ENCODE assay signal across 11 cellular contexts in genomic region chr9:7121055-7121454, GRCh38.
A peak's percentile ranks its signal among the peaks of the same experiment; 100 is the strongest.
DNase-seq lines count a peak whose midpoint lies in the region; ATAC-seq and TF ChIP-seq lines count a peak whose summit lies in the region.
"Had no signal": no experiment of that assay in that cellular context is flagged by ENCODE, and none has a peak within 500 bp of the region (broad histone marks: within the 10 kb centered on the region; RNA-seq: fewer than 3 reads in every experiment).

No MANE protein-coding gene starts in this region.

- POLR2A ChIA-PET in activated CD8-positive, alpha-beta T cell treated with anti-CD3 and anti-CD28 coated beads for 36 hours (lab: Charles Lee): no interaction called here
- POLR2A ChIA-PET in RWPE1 (lab: Yijun Ruan, JAX; ENCODE audit: low non-redundant PET): no interaction called here

- no peak overlapping the region for H3K4me3 Mint-ChIP-seq in stimulated activated naive CD8-positive, alpha-beta T cell treated with anti-CD3 and anti-CD28 coated beads, Interleukin-15, amount 100 ng/mL, for 72 hours
- no peak overlapping the region for H3K4me3 Mint-ChIP-seq in activated CD8-positive, alpha-beta T cell treated with anti-CD3 and anti-CD28 coated beads for 36 hours
- H3K4me3 Mint-ChIP-seq in HFFc6: no peak overlapping the region

- H3K4me1 Mint-ChIP-seq in stimulated activated naive CD8-positive, alpha-beta T cell treated with anti-CD3 and anti-CD28 coated beads, Interleukin-15, amount 100 ng/mL, for 72 hours: peaks cover 21% of the 10 kb centered on the region
- peaks cover 19% of the 10 kb centered on the region for H3K4me1 Mint-ChIP-seq in activated CD8-positive, alpha-beta T cell treated with anti-CD3 and anti-CD28 coated beads for 36 hours (ENCODE audit: low read depth)
- H3K4me1 Mint-ChIP-seq in HFFc6 (ENCODE audit: low read depth): peaks cover 7% of the 10 kb centered on the region

- no peaks in the 10 kb centered on the region for H3K27me3 Mint-ChIP-seq in stimulated activated naive CD8-positive, alpha-beta T cell treated with anti-CD3 and anti-CD28 coated beads, Interleukin-15, amount 100 ng/mL, for 72 hours
- H3K27me3 Mint-ChIP-seq in activated CD8-positive, alpha-beta T cell treated with anti-CD3 and anti-CD28 coated beads for 36 hours: no peaks in the 10 kb centered on the region
- H3K27me3 Mint-ChIP-seq in HFFc6 (ENCODE audit: insufficient read depth): no peaks in the 10 kb centered on the region

- ATAC-seq in stimulated activated naive CD8-positive, alpha-beta T cell treated with anti-CD3 and anti-CD28 coated beads, Interleukin-15, Interleukin-2, amounts not matched to agents 100 U/mL and 50 U/mL, for 24 hours: peak; percentile 52
- ATAC-seq in stimulated activated naive CD8-positive, alpha-beta T cell treated with anti-CD3 and anti-CD28 coated beads, Interleukin-15, amount 100 ng/mL, for 72 hours: no peak
- peak; percentile 59 for ATAC-seq in HG03064 (IDR thresholded peaks at IDR 0.05; ENCODE audit: low read depth, unreplicated experiment)
- ATAC-seq in activated CD8-positive, alpha-beta T cell treated with anti-CD3 and anti-CD28 coated beads for 36 hours: peak; percentile 30

- CTCF ChIA-PET in activated CD8-positive, alpha-beta T cell treated with anti-CD3 and anti-CD28 coated beads for 36 hours (lab: Charles Lee): no interaction called here
- CTCF ChIA-PET in RWPE1 (lab: Yijun Ruan, JAX): no interaction called here

- H3K27ac ChIP-seq in RWPE1: no peak overlapping the region

- no peaks in the 10 kb centered on the region for H3K9me3 Mint-ChIP-seq in stimulated activated naive CD8-positive, alpha-beta T cell treated with anti-CD3 and anti-CD28 coated beads, Interleukin-15, amount 100 ng/mL, for 72 hours
- H3K9me3 Mint-ChIP-seq in activated CD8-positive, alpha-beta T cell treated with anti-CD3 and anti-CD28 coated beads for 36 hours: no peaks in the 10 kb centered on the region
- no peaks in the 10 kb centered on the region for H3K9me3 Mint-ChIP-seq in HFFc6

- DNase-seq in stimulated activated naive CD8-positive, alpha-beta T cell treated with anti-CD3 and anti-CD28 coated beads, Interleukin-15, Interleukin-2, amounts not matched to agents 100 U/mL and 50 U/mL, for 24 hours: no peak
- DNase-seq in stimulated activated naive CD8-positive, alpha-beta T cell treated with anti-CD3 and anti-CD28 coated beads, Interleukin-15, amount 100 ng/mL, for 72 hours: no peak
- no peak for DNase-seq in activated CD8-positive, alpha-beta T cell treated with anti-CD3 and anti-CD28 coated beads for 36 hours
- DNase-seq in HFFc6 (no peak), RWPE1 (ENCODE audit: low spot score) (no peak)
- no peak for DNase-seq in activated CD4-positive, CD25-positive, alpha-beta regulatory T cell (lab: John Stamatoyannopoulos, UW)
- no peak for DNase-seq in activated effector memory CD4-positive, alpha-beta T cell treated with Interleukin-2 at 50 U/mL for 16 hours
- DNase-seq: activated naive CD4-positive, alpha-beta T cell treated with anti-CD3 and anti-CD28 coated beads, Interleukin-2, amount 50 U/mL, for 16 hours; NCI-H1436; SW 1271 had no signal

- intact Hi-C loops in activated CD8-positive, alpha-beta T cell treated with anti-CD3 and anti-CD28 coated beads for 36 hours (cut with micrococcal nuclease): no loop called here

- no peak for TF ChIP-seq CTCF in activated CD8-positive, alpha-beta T cell treated with anti-CD3 and anti-CD28 coated beads for 36 hours (IDR thresholded peaks at IDR 0.05)
- no peak for TF ChIP-seq CTCF in HFFc6 (IDR thresholded peaks at IDR 0.05)
- no peak for TF ChIP-seq CTCF in RWPE1 (conservative IDR thresholded peaks at IDR 0.05; ENCODE audit: low read depth)

- no peak overlapping the region for H3K27ac Mint-ChIP-seq in stimulated activated naive CD8-positive, alpha-beta T cell treated with anti-CD3 and anti-CD28 coated beads, Interleukin-15, amount 100 ng/mL, for 72 hours
- no peak overlapping the region for H3K27ac Mint-ChIP-seq in activated CD8-positive, alpha-beta T cell treated with anti-CD3 and anti-CD28 coated beads for 36 hours
- H3K27ac Mint-ChIP-seq in HFFc6: no peak overlapping the region

- peaks cover 12% of the 10 kb centered on the region for H3K36me3 Mint-ChIP-seq in activated CD8-positive, alpha-beta T cell treated with anti-CD3 and anti-CD28 coated beads for 36 hours (ENCODE audit: low read depth)
- H3K36me3 Mint-ChIP-seq in HFFc6 (ENCODE audit: low read depth): no peaks in the 10 kb centered on the region
